9 cellular contexts compared by ENCODE assay signal in genomic region chr9:22052376-22052945, GRCh38. TPM values are rescaled to one million over a fixed set of nuclear protein-coding genes. Genes with fewer than 3 reads are reported as not detected.
DNase-seq lines count a peak whose midpoint lies in the region; ATAC-seq and TF ChIP-seq lines count a peak whose summit lies in the region.
"Had no signal": no experiment of that assay in that cellular context is flagged by ENCODE, and none has a peak within 500 bp of the region (broad histone marks: within the 10 kb centered on the region; RNA-seq: fewer than 3 reads in every experiment).

No MANE protein-coding gene starts in this region.

- H3K9me3 Mint-ChIP-seq in osteocyte (ENCODE audit: unreplicated experiment): no peaks in the 10 kb centered on the region

- H3K4me3 ChIP-seq in KMS-11 (IDR thresholded peaks at IDR 0.05; ENCODE audit: insufficient read depth, low read depth, low read length): no peak overlapping the region
- H3K4me3 ChIP-seq in sigmoid colon: no peak overlapping the region

- H4K20me1 ChIP-seq in KMS-11 (ENCODE audit: insufficient read depth): no peaks in the 10 kb centered on the region

- H3K27ac Mint-ChIP-seq in osteocyte (ENCODE audit: unreplicated experiment): peak overlapping the region; percentile 71

- no peak overlapping the region for H3K4me3 Mint-ChIP-seq in osteocyte (ENCODE audit: unreplicated experiment)

- peak overlapping the region; percentile 23; the same call in 1 of the 2 replicates for H2AFZ ChIP-seq in KMS-11 (ENCODE audit: low read depth)

- peak overlapping the region; percentile 26; the same call in 1 of the 2 replicates for H3K9ac ChIP-seq in KMS-11

- no peaks in the 10 kb centered on the region for H3K79me2 ChIP-seq in KMS-11 (ENCODE audit: insufficient read depth, low read depth)

- peaks cover 37% of the 10 kb centered on the region for H3K4me1 Mint-ChIP-seq in osteocyte (ENCODE audit: unreplicated experiment)

- 54 to 68% methylated on average over 4 of the region's 4 CpGs for WGBS in sigmoid colon, 2 donors

- H3K27me3 ChIP-seq in KMS-11 (ENCODE audit: insufficient read depth, low read depth) (no peaks in the 10 kb centered on the region), sigmoid colon (no peaks in the 10 kb centered on the region)

- peak; percentile 95 for DNase-seq in astrocyte of the hippocampus (ENCODE audit: low read depth, low spot score)
- DNase-seq in osteocyte (ENCODE audit: extremely low spot score, unreplicated experiment): no peak
- no peak for DNase-seq in sigmoid colon
- no peak for DNase-seq in NCI-H2171 (lab: John Stamatoyannopoulos, UW)
- DNase-seq in NCI-H524 treated with DMSO at 0.1 percent for 48 hours (lab: John Stamatoyannopoulos, UW): no peak

- peak overlapping the region; percentile 80 for H3K4me2 ChIP-seq in KMS-11

- TF ChIP-seq EP300 in sigmoid colon (IDR thresholded peaks at IDR 0.05): no peak

- TF ChIP-seq CTCF in KMS-11 (conservative IDR thresholded peaks at IDR 0.05; ENCODE audit: low read depth, low read length) (no peak), osteocyte (IDR thresholded peaks at IDR 0.05) (no peak), sigmoid colon (IDR thresholded peaks at IDR 0.05) (no peak)

- no peaks in the 10 kb centered on the region for H3K9me3 ChIP-seq in sigmoid colon

- H3K27ac ChIP-seq in KMS-11: peak overlapping the region; percentile 69
- no peak overlapping the region for H3K27ac ChIP-seq in sigmoid colon

- H3K27me3 Mint-ChIP-seq in osteocyte (ENCODE audit: unreplicated experiment): no peaks in the 10 kb centered on the region

- H3K4me1 ChIP-seq in KMS-11 (ENCODE audit: low read depth, poor library complexity, severe bottlenecking): peaks cover 84% of the 10 kb centered on the region
- H3K4me1 ChIP-seq in sigmoid colon: no peaks in the 10 kb centered on the region

- H3K36me3 Mint-ChIP-seq in osteocyte (ENCODE audit: unreplicated experiment): peaks cover 7% of the 10 kb centered on the region

- no peak for TF ChIP-seq POLR2A in sigmoid colon (IDR thresholded peaks at IDR 0.05)

- H3K36me3 ChIP-seq in KMS-11 (ENCODE audit: insufficient read depth): no peaks in the 10 kb centered on the region
- no peaks in the 10 kb centered on the region for H3K36me3 ChIP-seq in sigmoid colon

- intact Hi-C loops in sigmoid colon (cut with DNase I): loop anchor here (5.0 kb wide), 1 partner anchor 150 kb away; no protein-coding TSS in a partner anchor

- ATAC-seq in GM18511 (IDR thresholded peaks at IDR 0.05; ENCODE audit: unreplicated experiment): peak; percentile 44
- ATAC-seq in GM18867 (IDR thresholded peaks at IDR 0.05; ENCODE audit: unreplicated experiment): no peak

RNA-seq across cellular contexts. Expression of gene CDKN2B, which starts 43.4 kb away (rescaled TPM):
- 22.9 and 23.3 TPM in 2 replicates for total RNA-seq in osteocyte
- 1 to 10 TPM; 3.0 to 6.1 (median 4.5) TPM for total RNA-seq in sigmoid colon
- polyA plus RNA-seq in sigmoid colon: 100 to 1,000 TPM in 1 of 3 donors, 10 to 100 TPM in 2; 33.7 to 124 (median 84.1) TPM
- total RNA-seq: NCI-H460 had no signal

RNA-seq across cellular contexts. Expression of gene CDKN2B-AS1, which starts 57.9 kb away (rescaled TPM):
- 4.0 and 5.2 TPM in 2 replicates for total RNA-seq in osteocyte
- total RNA-seq in sigmoid colon: 1 to 10 TPM in 2 of 4 donors, under 1 TPM in 2; 0.49 to 2.0 (median 1.0) TPM
- polyA plus RNA-seq in sigmoid colon: 100 to 1,000 TPM in 2 of 3 donors, 10 to 100 TPM in 1; 31.1 to 264 (median 250) TPM
- total RNA-seq: NCI-H460 had no signal

RNA-seq across cellular contexts. Expression of gene CDKN2A, which starts 58.3 kb away (rescaled TPM):
- total RNA-seq in osteocyte (14.3 and 16.0 TPM in 2 replicates), sigmoid colon (1 to 10 TPM; 1.4 to 6.1 (median 3.5) TPM)
- 1 to 10 TPM; 1.7 to 2.5 (median 2.4) TPM for polyA plus RNA-seq in sigmoid colon
- total RNA-seq: NCI-H460 had no signal
